ENCODE assay signal across 1 cellular context in genomic region chr2:231065966-231066365, GRCh38.
TF ChIP-seq lines count a peak whose summit lies in the region.

No MANE protein-coding gene starts in this region.

TF ChIP-seq in HepG2, 621 proteins besides CTCF, POLR2A, EP300 and RAD21 (continued from another document and continues in another):
- TF ChIP-seq, protein P1, sequence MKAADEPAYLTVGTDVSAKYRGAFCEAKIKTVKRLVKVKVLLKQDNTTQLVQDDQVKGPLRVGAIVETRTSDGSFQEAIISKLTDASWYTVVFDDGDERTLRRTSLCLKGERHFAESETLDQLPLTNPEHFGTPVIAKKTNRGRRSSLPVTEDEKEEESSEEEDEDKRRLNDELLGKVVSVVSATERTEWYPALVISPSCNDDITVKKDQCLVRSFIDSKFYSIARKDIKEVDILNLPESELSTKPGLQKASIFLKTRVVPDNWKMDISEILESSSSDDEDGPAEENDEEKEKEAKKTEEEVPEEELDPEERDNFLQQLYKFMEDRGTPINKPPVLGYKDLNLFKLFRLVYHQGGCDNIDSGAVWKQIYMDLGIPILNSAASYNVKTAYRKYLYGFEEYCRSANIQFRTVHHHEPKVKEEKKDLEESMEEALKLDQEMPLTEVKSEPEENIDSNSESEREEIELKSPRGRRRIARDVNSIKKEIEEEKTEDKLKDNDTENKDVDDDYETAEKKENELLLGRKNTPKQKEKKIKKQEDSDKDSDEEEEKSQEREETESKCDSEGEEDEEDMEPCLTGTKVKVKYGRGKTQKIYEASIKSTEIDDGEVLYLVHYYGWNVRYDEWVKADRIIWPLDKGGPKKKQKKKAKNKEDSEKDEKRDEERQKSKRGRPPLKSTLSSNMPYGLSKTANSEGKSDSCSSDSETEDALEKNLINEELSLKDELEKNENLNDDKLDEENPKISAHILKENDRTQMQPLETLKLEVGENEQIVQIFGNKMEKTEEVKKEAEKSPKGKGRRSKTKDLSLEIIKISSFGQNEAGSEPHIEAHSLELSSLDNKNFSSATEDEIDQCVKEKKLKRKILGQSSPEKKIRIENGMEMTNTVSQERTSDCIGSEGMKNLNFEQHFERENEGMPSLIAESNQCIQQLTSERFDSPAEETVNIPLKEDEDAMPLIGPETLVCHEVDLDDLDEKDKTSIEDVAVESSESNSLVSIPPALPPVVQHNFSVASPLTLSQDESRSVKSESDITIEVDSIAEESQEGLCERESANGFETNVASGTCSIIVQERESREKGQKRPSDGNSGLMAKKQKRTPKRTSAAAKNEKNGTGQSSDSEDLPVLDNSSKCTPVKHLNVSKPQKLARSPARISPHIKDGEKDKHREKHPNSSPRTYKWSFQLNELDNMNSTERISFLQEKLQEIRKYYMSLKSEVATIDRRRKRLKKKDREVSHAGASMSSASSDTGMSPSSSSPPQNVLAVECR (CRISPR knock-in tag; IDR thresholded peaks at IDR 0.05; ENCODE audit: borderline replicate concordance): no peak
- TF ChIP-seq SOX5 (CRISPR knock-in tag; IDR thresholded peaks at IDR 0.05; ENCODE audit: borderline replicate concordance) (peak; percentile 66; the same call in 1 of the 2 replicates), ZNF740 (CRISPR knock-in tag; IDR thresholded peaks at IDR 0.05) (no peak), ZNF607 (CRISPR knock-in tag; IDR thresholded peaks at IDR 0.05; ENCODE audit: borderline replicate concordance) (no peak), ZFAT (CRISPR knock-in tag; conservative IDR thresholded peaks at IDR 0.05) (no peak), GPBP1L1 (CRISPR knock-in tag; IDR thresholded peaks at IDR 0.05) (no peak), ZNF10 (CRISPR knock-in tag; IDR thresholded peaks at IDR 0.05; ENCODE audit: borderline replicate concordance, low read depth) (no peak), LBX2 (CRISPR knock-in tag; IDR thresholded peaks at IDR 0.05; ENCODE audit: borderline replicate concordance) (no peak), ZFP91 (CRISPR knock-in tag; IDR thresholded peaks at IDR 0.05; ENCODE audit: borderline replicate concordance) (no peak), NFKBIZ (CRISPR knock-in tag; IDR thresholded peaks at IDR 0.05) (no peak), ZFY (CRISPR knock-in tag; IDR thresholded peaks at IDR 0.05) (0 out of 2 replicates have a peak, but pooled peaks have one; percentile 19), TCF12 (IDR thresholded peaks at IDR 0.05) (no peak), TCF12 (CRISPR knock-in tag; IDR thresholded peaks at IDR 0.05) (no peak), HOMEZ (CRISPR knock-in tag; IDR thresholded peaks at IDR 0.05; ENCODE audit: low read depth) (peak; percentile 78), NCOA1 (CRISPR knock-in tag; IDR thresholded peaks at IDR 0.05) (no peak), REPIN1 (CRISPR knock-in tag; IDR thresholded peaks at IDR 0.05; ENCODE audit: borderline replicate concordance, low read depth) (no peak), ZBTB10 (CRISPR knock-in tag; IDR thresholded peaks at IDR 0.05; ENCODE audit: borderline replicate concordance) (no peak), ZNF816 (CRISPR knock-in tag; IDR thresholded peaks at IDR 0.05; ENCODE audit: borderline replicate concordance) (no peak), CBX1 (IDR thresholded peaks at IDR 0.05; ENCODE audit: low read depth) (no peak), CREB1 (IDR thresholded peaks at IDR 0.05) (no peak), CREB1 (CRISPR knock-in tag; IDR thresholded peaks at IDR 0.05) (0 out of 2 replicates have a peak, but pooled peaks have one; percentile 31), ZNF235 (CRISPR knock-in tag; IDR thresholded peaks at IDR 0.05; ENCODE audit: borderline replicate concordance) (no peak), DR1 (CRISPR knock-in tag; IDR thresholded peaks at IDR 0.05) (no peak), SP1 (IDR thresholded peaks at IDR 0.05) (no peak), SP1 (CRISPR knock-in tag; IDR thresholded peaks at IDR 0.05) (no peak), ZNF775 (CRISPR knock-in tag; IDR thresholded peaks at IDR 0.05; ENCODE audit: borderline replicate concordance) (no peak), ZNF639 (CRISPR knock-in tag; conservative IDR thresholded peaks at IDR 0.05) (no peak), SMAD9 (CRISPR knock-in tag; IDR thresholded peaks at IDR 0.05) (no peak), ZFP1 (CRISPR knock-in tag; IDR thresholded peaks at IDR 0.05) (peak; percentile 58; the same call in 1 of the 2 replicates), TSC22D2 (CRISPR knock-in tag; IDR thresholded peaks at IDR 0.05; ENCODE audit: borderline replicate concordance) (no peak), REXO4 (CRISPR knock-in tag; IDR thresholded peaks at IDR 0.05; ENCODE audit: borderline replicate concordance) (no peak), ZNF619 (CRISPR knock-in tag; IDR thresholded peaks at IDR 0.05) (no peak), BRD4 (CRISPR knock-in tag; IDR thresholded peaks at IDR 0.05) (no peak), ZNF33A (CRISPR knock-in tag; IDR thresholded peaks at IDR 0.05; ENCODE audit: borderline replicate concordance) (no peak), NONO (IDR thresholded peaks at IDR 0.05) (no peak), NONO (CRISPR knock-in tag; conservative IDR thresholded peaks at IDR 0.05) (no peak), ZNF547 (CRISPR knock-in tag; IDR thresholded peaks at IDR 0.05) (no peak), SOX6 (IDR thresholded peaks at IDR 0.05) (no peak), SOX6 (CRISPR knock-in tag; IDR thresholded peaks at IDR 0.05) (peak; percentile 52; the same call in 1 of the 2 replicates), RFXAP (CRISPR knock-in tag; IDR thresholded peaks at IDR 0.05; ENCODE audit: borderline replicate concordance) (no peak), PCBP2 (optimal IDR thresholded peaks at IDR 0.05; ENCODE audit: low read depth, low read length, poor library complexity, severe bottlenecking) (no peak), KLF11 (CRISPR knock-in tag; IDR thresholded peaks at IDR 0.05) (no peak), ZBTB26 (CRISPR knock-in tag; IDR thresholded peaks at IDR 0.05; ENCODE audit: borderline replicate concordance) (no peak), ZNF101 (CRISPR knock-in tag; IDR thresholded peaks at IDR 0.05; ENCODE audit: borderline replicate concordance, low read depth) (no peak), RERE (CRISPR knock-in tag; IDR thresholded peaks at IDR 0.05; ENCODE audit: low read depth) (0 out of 2 replicates have a peak, but pooled peaks have one; percentile 40)
